In genomic region chr15:63254991-63255390, GRCh38 we compare ENCODE assay signal across 17 cellular contexts.
"Had no signal": no experiment of that assay in that cellular context is flagged by ENCODE, and none has a peak within 500 bp of the region (broad histone marks: within the 10 kb centered on the region; RNA-seq: fewer than 3 reads in every experiment).

No MANE protein-coding gene starts in this region.

- ATAC-seq: activated T-cell treated with anti-CD3 and anti-CD28 coated beads, Interleukin-2, amount 50 U/mL, for 72 hours; left ventricle myocardium superior had no signal

- H3K27ac Mint-ChIP-seq: memory B cell had no signal

- H3K4me1 ChIP-seq: sigmoid colon, thyroid gland had no signal

- H3K9me3 ChIP-seq: esophagus squamous epithelium, sigmoid colon, spleen, thyroid gland had no signal

- H3K36me3 ChIP-seq: thyroid gland had no signal

- H3K27ac ChIP-seq: sigmoid colon, spleen, thyroid gland had no signal

- H3K4me1 Mint-ChIP-seq: memory B cell had no signal

- H3K27me3 ChIP-seq: esophagus squamous epithelium, sigmoid colon, spleen, thyroid gland had no signal

- H3K9me3 Mint-ChIP-seq: activated naive CD4-positive, alpha-beta T cell treated with anti-CD3 and anti-CD28 coated beads, Interleukin-2, amount 50 U/mL, for 24 hours; activated T-cell treated with anti-CD3 and anti-CD28 coated beads, Interleukin-2, amount 50 U/mL, for 72 hours; memory B cell; T-helper 2 cell treated with Interferon-gamma antibody and Interleukin-4, amounts not matched to agents 5 μg/mL and 100 μg/mL, for 36 hours had no signal

- H3K4me3 ChIP-seq: esophagus squamous epithelium, sigmoid colon, spleen, thyroid gland had no signal

- H3K4me3 Mint-ChIP-seq: activated naive CD4-positive, alpha-beta T cell treated with anti-CD3 and anti-CD28 coated beads, Interleukin-2, amount 50 U/mL, for 24 hours; activated T-cell treated with anti-CD3 and anti-CD28 coated beads, Interleukin-2, amount 50 U/mL, for 72 hours; memory B cell; T-helper 2 cell treated with Interferon-gamma antibody and Interleukin-4, amounts not matched to agents 5 μg/mL and 100 μg/mL, for 36 hours had no signal

- H3K27me3 Mint-ChIP-seq: activated naive CD4-positive, alpha-beta T cell treated with anti-CD3 and anti-CD28 coated beads, Interleukin-2, amount 50 U/mL, for 24 hours; memory B cell had no signal

- DNase-seq: activated CD4-positive, alpha-beta T cell treated with anti-CD3 and anti-CD28 coated beads, Interleukin-2, amount 50 U/mL, for 1 hour; activated CD4-positive, CD25-positive, alpha-beta regulatory T cell; activated CD8-positive, alpha-beta memory T cell treated with anti-CD3 and anti-CD28 coated beads, Interleukin-2, amount 50 U/mL, for 4 hours; activated gamma-delta T cell; activated T-cell treated with anti-CD3 and anti-CD28 coated beads, Interleukin-2, amount 50 U/mL, for 72 hours; dermis blood vessel endothelial cell; effector memory CD4-positive, alpha-beta T cell; esophagus squamous epithelium; left ventricle myocardium superior; posterior cingulate gyrus; sigmoid colon; spleen; stimulated activated naive CD4-positive, alpha-beta T cell treated with Interleukin-2 at 50 U/mL for 16 hours; thyroid gland had no signal
